In genomic region chr14:25010471-25010870, GRCh38 we compare ENCODE assay signal across 20 cellular contexts. TPM values are rescaled to one million over a fixed set of nuclear protein-coding genes. Genes with fewer than 3 reads are reported as not detected.
DNase-seq lines count a peak whose midpoint lies in the region; ATAC-seq, FAIRE-seq and TF ChIP-seq lines count a peak whose summit lies in the region.
"Had no signal": no experiment of that assay in that cellular context is flagged by ENCODE, and none has a peak within 500 bp of the region (broad histone marks: within the 10 kb centered on the region; RNA-seq: fewer than 3 reads in every experiment).

No MANE protein-coding gene starts in this region.

- POLR2A ChIA-PET in A549 (lab: Yijun Ruan, JAX): no interaction called here

- no peaks in the 10 kb centered on the region for H3K9me2 ChIP-seq in hepatocyte (replicated peaks; ENCODE audit: insufficient read depth)
- no peaks in the 10 kb centered on the region for H3K9me2 ChIP-seq in neural cell (ENCODE audit: insufficient read depth, low read length)

- TF ChIP-seq EP300 in A549 (IDR thresholded peaks at IDR 0.05): no peak
- no peak for TF ChIP-seq EP300 in neural cell (conservative IDR thresholded peaks at IDR 0.05; ENCODE audit: poor library complexity, severe bottlenecking)

- H3K27ac ChIP-seq in A549: no peak overlapping the region
- peak overlapping the region; percentile 82 for H3K27ac ChIP-seq in hepatocyte
- H3K27ac ChIP-seq in neural cell (ENCODE audit: low read length): peak overlapping the region; percentile 62
- H3K27ac ChIP-seq: PC-9 had no signal

- H3K4me1 ChIP-seq in A549: peaks cover 31% of the 10 kb centered on the region
- H3K4me1 ChIP-seq in hepatocyte (ENCODE audit: insufficient read depth): peaks cover 43% of the 10 kb centered on the region

- H3K9ac ChIP-seq in neural cell (ENCODE audit: low read length): no peak overlapping the region

- H2AFZ ChIP-seq in hepatocyte (no peak overlapping the region), neural cell (ENCODE audit: low read depth, low read length) (no peak overlapping the region)
- H2AFZ ChIP-seq: PC-9 had no signal

- H3K36me3 ChIP-seq in hepatocyte (replicated peaks; ENCODE audit: insufficient read depth, low read depth) (no peaks in the 10 kb centered on the region), neural cell (ENCODE audit: insufficient read depth, low read length) (no peaks in the 10 kb centered on the region)

- H3K79me2 ChIP-seq in hepatocyte: peaks cover 70% of the 10 kb centered on the region
- no peaks in the 10 kb centered on the region for H3K79me2 ChIP-seq in neural cell (replicated peaks; ENCODE audit: insufficient read depth, low read length)

- no peak for FAIRE-seq in A549 (lab: Jason Lieb, UNC)
- no peak for FAIRE-seq in H54 (lab: Jason Lieb, UNC)
- FAIRE-seq: A204.1, D721Med had no signal

- DNase-seq in A549 (ENCODE audit: low read depth in 1 of 2, low spot score in 1 of 2): peak in 1 of 2 experiments; percentile 5
- DNase-seq in HS-27A (ENCODE audit: low read depth): peak; percentile 64
- DNase-seq in hepatocyte (ENCODE audit: low spot score): no peak
- DNase-seq in epidermal melanocyte (ENCODE audit: insufficient read length, low spot score): no peak
- no peak for DNase-seq in AG08395 (ENCODE audit: low spot score)
- DNase-seq in NCI-H1694 (lab: John Stamatoyannopoulos, UW): no peak
- no peak for DNase-seq in H54 (ENCODE audit: insufficient read length, low spot score)
- DNase-seq: CD4-positive, CD25-positive, alpha-beta regulatory T cell; DND-41; KG1; NCI-H1105; NCI-H187; NCI-H446; NCI-H774; PC-9 had no signal

- H3K9me3 ChIP-seq in A549: no peaks in the 10 kb centered on the region
- no peaks in the 10 kb centered on the region for H3K9me3 ChIP-seq in hepatocyte (ENCODE audit: low read depth)
- no peaks in the 10 kb centered on the region for H3K9me3 ChIP-seq in neural cell (ENCODE audit: low read length)

- WGBS in A549 (ENCODE audit: missing lambda C conversion rate): 53% methylated on average over 3 of the region's 3 CpGs
- WGBS in hepatocyte (ENCODE audit: low lambda C conversion rate, missing lambda C conversion rate): 85% methylated on average over 3 of the region's 3 CpGs

- H3K27me3 ChIP-seq in hepatocyte (no peaks in the 10 kb centered on the region), neural cell (ENCODE audit: insufficient read depth, low read depth, low read length) (no peaks in the 10 kb centered on the region)

- no peak overlapping the region for H3K4me3 ChIP-seq in A549
- H3K4me3 ChIP-seq in hepatocyte: no peak overlapping the region
- no peak overlapping the region for H3K4me3 ChIP-seq in neural cell (ENCODE audit: low read length)
- H3K4me3 ChIP-seq: PC-9 had no signal

- no peak for ATAC-seq in A549
- ATAC-seq: HCT116 had no signal

- no peaks in the 10 kb centered on the region for H3F3A ChIP-seq in neural cell (ENCODE audit: insufficient read depth, low read length, poor library complexity, severe bottlenecking)

- peak overlapping the region; percentile 45; the same call in 2 of the 3 replicates for H3K4me2 ChIP-seq in A549
- H3K4me2 ChIP-seq in hepatocyte: peak overlapping the region; percentile 59
- H3K4me2 ChIP-seq in neural cell (ENCODE audit: low read length): no peak overlapping the region
- H3K4me2 ChIP-seq: PC-9 had no signal

- no peak for TF ChIP-seq RAD21 in A549 (conservative IDR thresholded peaks at IDR 0.05 in 1 of 2, IDR thresholded peaks at IDR 0.05 in 1 of 2)
- no peak for TF ChIP-seq RAD21 in neural cell (conservative IDR thresholded peaks at IDR 0.05)

- TF ChIP-seq CTCF in A549 (IDR thresholded peaks at IDR 0.05): no peak
- no peak for TF ChIP-seq CTCF in hepatocyte (IDR thresholded peaks at IDR 0.05; ENCODE audit: poor library complexity)
- TF ChIP-seq CTCF in neural cell (IDR thresholded peaks at IDR 0.05; ENCODE audit: poor library complexity, severe bottlenecking): no peak

- no peaks in the 10 kb centered on the region for H4K20me1 ChIP-seq in hepatocyte (ENCODE audit: insufficient read depth, poor library complexity, severe bottlenecking)
- H4K20me1 ChIP-seq in neural cell (ENCODE audit: insufficient read depth): no peaks in the 10 kb centered on the region

- CTCF ChIA-PET in A549 (lab: Yijun Ruan, JAX): no interaction called here

- TF ChIP-seq POLR2A in A549 (IDR thresholded peaks at IDR 0.05; ENCODE audit: low read length) (no peak), H54 (IDR thresholded peaks at IDR 0.05; ENCODE audit: low read depth, low read length) (no peak)

TF ChIP-seq in A549, 52 proteins besides CTCF, POLR2A, EP300 and RAD21 (continues in another document):
- TF ChIP-seq PHF8 (IDR thresholded peaks at IDR 0.05; ENCODE audit: borderline replicate concordance, low read depth) (no peak), GATA3 (IDR thresholded peaks at IDR 0.05; ENCODE audit: borderline replicate concordance) (no peak), MAFK (IDR thresholded peaks at IDR 0.05; ENCODE audit: partially characterized antibody) (no peak), RNF2 (IDR thresholded peaks at IDR 0.05; ENCODE audit: borderline replicate concordance, low read depth) (no peak), POLR2AphosphoS2 (conservative IDR thresholded peaks at IDR 0.05; ENCODE audit: low read length) (no peak), HMGXB4 (CRISPR knock-in tag; IDR thresholded peaks at IDR 0.05; ENCODE audit: borderline replicate concordance) (no peak), EHF (CRISPR knock-in tag; IDR thresholded peaks at IDR 0.05) (no peak), BCL3 (IDR thresholded peaks at IDR 0.05) (no peak)

TF ChIP-seq in neural cell, 6 proteins besides CTCF, POLR2A, EP300 and RAD21:
- TF ChIP-seq REST (IDR thresholded peaks at IDR 0.05; ENCODE audit: borderline replicate concordance): no peak
- no peak for TF ChIP-seq MXI1 (conservative IDR thresholded peaks at IDR 0.05; ENCODE audit: poor library complexity, severe bottlenecking)
- no peak for TF ChIP-seq SMC3 (conservative IDR thresholded peaks at IDR 0.05; ENCODE audit: poor library complexity)
- no peak for TF ChIP-seq TAF1 (IDR thresholded peaks at IDR 0.05; ENCODE audit: low read depth)
- no peak for TF ChIP-seq POLR2AphosphoS5 (IDR thresholded peaks at IDR 0.05)
- no peak for TF ChIP-seq EZH2 (IDR thresholded peaks at IDR 0.05; ENCODE audit: borderline replicate concordance, insufficient read depth, low read length, poor library complexity, severe bottlenecking)

RNA-seq across cellular contexts. Expression of gene STXBP6, which starts 39.5 kb away (rescaled TPM):
- polyA plus RNA-seq in A549 (2011; rRNA removed) (4.6 and 6.3 TPM in 2 replicates), A549 (2017; fragmentation: RNase III; extraction: RNeasy Plus Mini Kit Qiagen cat#74134 plus additional on column Dnase treatment) (1.6 to 2.1 TPM (median 1.7 TPM) in 3 replicates), hepatocyte (44.9 and 54.6 TPM in 2 replicates), neural cell (14.6 and 15.1 TPM in 2 replicates)
- 2.9 and 3.4 TPM in 2 replicates for polyA plus RNA-seq in A549 (2012; cell fraction: cytosol; rRNA removed)
- polyA plus RNA-seq in A549 (2012; cell fraction: nucleus; rRNA removed): 1.7 and 1.8 TPM in 2 replicates
- 3.2 and 4.3 TPM in 2 replicates for polyA minus RNA-seq in A549 (2011; rRNA and poly(A)+ RNA removed)
- total RNA-seq in hepatocyte: 34.1 and 48.8 TPM in 2 replicates
- 22.2 and 30.0 TPM in 2 replicates for polyA minus RNA-seq in neural cell
- total RNA-seq: CD4-positive, CD25-positive, alpha-beta regulatory T cell; MCF 10A had no signal
- polyA plus RNA-seq: CD4-positive, CD25-positive, alpha-beta regulatory T cell had no signal

Comparison
In these comparisons a context has a peak if more than half of its experiments do, and no peak if none do; other contexts are left out.
1. H3K27ac ChIP-seq: peak in hepatocyte (single experiment) and neural cell (single experiment); none in A549 (0 of 2).